1 cellular context compared by ENCODE assay signal in the genomic region with DNA sequence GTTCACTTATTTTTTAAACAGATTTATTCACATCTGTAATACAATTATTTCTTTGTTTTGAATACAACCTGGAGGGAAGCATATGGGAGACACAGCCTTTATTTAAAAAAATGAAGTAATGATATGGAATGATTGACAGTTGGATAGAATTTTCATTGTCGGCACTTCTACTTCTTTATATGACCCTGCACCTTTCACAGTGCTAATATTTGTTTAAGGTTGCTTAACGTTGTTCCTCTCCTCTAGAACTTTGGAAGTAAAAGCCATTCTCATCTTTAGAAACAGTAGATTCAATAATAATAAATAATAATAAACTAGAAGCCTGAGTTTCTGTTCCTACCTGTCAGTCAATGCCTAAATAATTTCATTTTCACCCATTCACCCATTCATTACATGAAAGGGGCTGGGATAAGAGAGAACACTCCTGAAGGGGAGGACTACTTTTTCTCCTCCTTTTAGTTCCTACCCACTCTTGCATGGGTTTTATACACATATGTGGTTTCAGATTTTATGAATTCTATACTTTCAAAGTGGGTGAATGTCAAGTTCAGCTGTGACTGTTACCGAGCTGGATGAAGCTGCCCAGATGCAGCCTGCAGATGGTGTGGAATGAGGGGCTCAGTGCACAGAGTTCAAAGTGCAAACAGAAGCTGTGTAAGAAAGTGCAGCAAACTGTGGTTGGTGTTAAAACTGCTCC.
TF ChIP-seq lines count a peak whose summit lies in the region.

No MANE protein-coding gene starts in this region.

TF ChIP-seq in K562, 482 proteins besides CTCF, POLR2A, EP300 and RAD21 (continued from another document):
- TF ChIP-seq, protein P1, sequence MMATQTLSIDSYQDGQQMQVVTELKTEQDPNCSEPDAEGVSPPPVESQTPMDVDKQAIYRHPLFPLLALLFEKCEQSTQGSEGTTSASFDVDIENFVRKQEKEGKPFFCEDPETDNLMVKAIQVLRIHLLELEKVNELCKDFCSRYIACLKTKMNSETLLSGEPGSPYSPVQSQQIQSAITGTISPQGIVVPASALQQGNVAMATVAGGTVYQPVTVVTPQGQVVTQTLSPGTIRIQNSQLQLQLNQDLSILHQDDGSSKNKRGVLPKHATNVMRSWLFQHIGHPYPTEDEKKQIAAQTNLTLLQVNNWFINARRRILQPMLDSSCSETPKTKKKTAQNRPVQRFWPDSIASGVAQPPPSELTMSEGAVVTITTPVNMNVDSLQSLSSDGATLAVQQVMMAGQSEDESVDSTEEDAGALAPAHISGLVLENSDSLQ (IDR thresholded peaks at IDR 0.05) = peak; percentile 55; the same call in 1 of the 2 replicates
- TF ChIP-seq ZNF316 (IDR thresholded peaks at IDR 0.05) = 0 out of 2 replicates have a peak, but pooled peaks have one; percentile 2
- TF ChIP-seq NR2C1 (IDR thresholded peaks at IDR 0.05) = peak; percentile 30; the same call in 1 of the 2 replicates
- no peak for TF ChIP-seq NR2C1 (tag; IDR thresholded peaks at IDR 0.05)
